ENCODE assay signal across 1 cellular context in the genomic region with DNA sequence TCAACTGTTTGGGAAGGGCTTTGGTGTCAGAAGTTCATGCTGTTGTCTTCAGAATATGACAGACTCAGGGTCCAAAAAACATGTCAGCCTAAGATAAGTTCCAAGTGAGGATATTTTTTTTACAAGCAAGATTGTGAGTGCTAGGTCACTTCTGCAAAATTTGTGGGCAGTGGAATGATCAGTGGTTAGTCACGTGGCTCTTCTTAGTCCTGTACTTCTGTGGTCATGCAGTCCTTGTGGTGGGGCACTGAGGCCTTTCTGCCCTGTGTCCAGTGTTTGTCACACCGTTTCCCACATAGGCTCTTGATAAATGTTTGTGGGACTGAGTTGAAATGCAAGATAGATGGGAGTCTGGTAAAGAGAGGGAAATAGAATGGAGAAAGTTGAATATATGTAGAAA.
TF ChIP-seq lines count a peak whose summit lies in the region.

No MANE protein-coding gene starts in this region.

TF ChIP-seq in IMR-90, 13 proteins besides CTCF, POLR2A, EP300 and RAD21 (continued from another document):
- TF ChIP-seq ELK1 (IDR thresholded peaks at IDR 0.05; ENCODE audit: borderline replicate concordance, low read depth, low read length) (no peak), MAZ (IDR thresholded peaks at IDR 0.05; ENCODE audit: borderline replicate concordance, low read depth, low read length) (no peak), RCOR1 (IDR thresholded peaks at IDR 0.05; ENCODE audit: insufficient replicate concordance, low read length) (no peak)
